7 cellular contexts compared by ENCODE assay signal in the genomic region with DNA sequence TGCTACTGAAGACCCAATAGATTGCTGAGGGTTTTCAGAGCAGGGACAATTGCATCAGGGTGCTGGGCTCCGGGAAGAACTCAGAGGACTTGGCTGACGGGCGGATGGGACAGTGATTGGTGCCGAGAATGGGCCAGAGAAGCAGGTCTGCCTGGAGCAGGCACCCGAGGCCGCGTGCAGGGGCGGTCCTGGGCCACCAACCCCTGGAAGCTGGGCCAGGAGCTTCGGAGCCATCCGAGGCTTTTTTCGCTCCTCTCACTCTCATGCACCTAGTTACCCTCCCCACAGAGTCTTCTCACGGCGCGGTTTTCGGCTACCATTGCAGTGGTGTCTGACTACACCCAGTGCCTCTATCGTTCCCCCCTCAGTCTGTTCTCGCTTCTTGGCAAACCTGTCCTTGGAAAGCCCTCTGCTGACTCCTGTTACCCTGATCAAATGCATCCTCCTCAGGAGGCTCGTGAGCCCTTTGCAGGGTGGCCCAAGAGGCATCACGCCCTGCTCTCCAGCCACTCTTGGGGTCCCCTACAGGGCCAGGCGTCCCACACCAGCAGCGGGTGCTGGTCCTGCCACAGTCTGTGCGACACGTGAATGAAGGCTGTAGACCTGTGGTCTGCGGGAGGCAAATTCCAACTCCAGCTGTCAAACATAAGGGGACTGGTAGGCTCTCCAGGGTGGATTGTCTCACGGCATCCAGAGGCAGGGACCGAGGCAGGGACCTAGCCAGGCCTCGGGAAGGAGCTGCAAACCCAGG. TPM values are rescaled to one million over a fixed set of nuclear protein-coding genes. Genes with fewer than 3 reads are reported as not detected.
DNase-seq lines count a peak whose midpoint lies in the region; ATAC-seq and TF ChIP-seq lines count a peak whose summit lies in the region.

No MANE protein-coding gene starts in this region.

- no peak overlapping the region for H3K27ac Mint-ChIP-seq in activated CD4-positive, alpha-beta memory T cell treated with anti-CD3 and anti-CD28 coated beads, Interleukin-2, amount 10 ng/mL, durations not matched to agents 7 days and 5 days
- peak overlapping the region; percentile 90 for H3K27ac Mint-ChIP-seq in stimulated activated effector memory CD8-positive, alpha-beta T cell treated with anti-CD3 and anti-CD28 coated beads, Interleukin-12 subunit alpha, Interleukin-12 subunit beta, amount 100 ng/mL, for 72 hours

- peaks cover 24 to 29% of the 10 kb centered on the region in 2 experiments for H3K36me3 ChIP-seq in HEK293 (ENCODE audit: control insufficient read depth in 2 of 2, insufficient read depth in 1 of 2, low read length in 2 of 2)

- CTCF ChIA-PET in HEK293 (lab: Yijun Ruan, JAX), result interaction anchor here (0.7 to 1.1 kb wide), 2 partner anchors 34 to 177 kb away, joined by 3 read pairs; no protein-coding TSS in a partner anchor
- CTCF ChIA-PET in activated CD4-positive, alpha-beta memory T cell treated with anti-CD3 and anti-CD28 coated beads, Interleukin-2, amount 10 ng/mL, durations not matched to agents 7 days and 5 days (lab: Charles Lee), result interaction anchor here (0.6 kb wide), 1 partner anchor 354 kb away, joined by 3 read pairs; no protein-coding TSS in a partner anchor

- POLR2A ChIA-PET in HEK293 (lab: Yijun Ruan, JAX), result interaction anchor here (0.6 to 4.1 kb wide), 3 partner anchors 11 to 19 kb away, joined by 5 to 37 read pairs (median 6); no protein-coding TSS in a partner anchor
- POLR2A ChIA-PET in activated CD4-positive, alpha-beta memory T cell treated with anti-CD3 and anti-CD28 coated beads, Interleukin-2, amount 10 ng/mL, durations not matched to agents 7 days and 5 days (lab: Charles Lee), result interaction anchor here (0.6 to 3.0 kb wide), 8 partner anchors 11 to 91 kb away, joined by 3 to 21 read pairs (median 6); no protein-coding TSS in a partner anchor

- DNase-seq in activated CD4-positive, alpha-beta memory T cell treated with anti-CD3 and anti-CD28 coated beads, Interleukin-2, amount 10 ng/mL, durations not matched to agents 7 days and 5 days, result no peak
- no peak for DNase-seq in stimulated activated effector memory CD8-positive, alpha-beta T cell treated with anti-CD3 and anti-CD28 coated beads, Interleukin-12 subunit alpha, Interleukin-12 subunit beta, amount 100 ng/mL, for 72 hours (ENCODE audit: low spot score in 2 of 2)
- no peak for DNase-seq in NCI-H510A (lab: John Stamatoyannopoulos, UW)
- DNase-seq in DMS 273 (lab: John Stamatoyannopoulos, UW; ENCODE audit: unreplicated experiment), result no peak

- no peaks in the 10 kb centered on the region for H3K9me3 ChIP-seq in HEK293 (ENCODE audit: control insufficient read depth, insufficient read depth, low read depth, low read length)

- peaks cover 35% of the 10 kb centered on the region for H3K4me1 Mint-ChIP-seq in activated CD4-positive, alpha-beta memory T cell treated with anti-CD3 and anti-CD28 coated beads, Interleukin-2, amount 10 ng/mL, durations not matched to agents 7 days and 5 days
- H3K4me1 Mint-ChIP-seq in stimulated activated effector memory CD8-positive, alpha-beta T cell treated with anti-CD3 and anti-CD28 coated beads, Interleukin-12 subunit alpha, Interleukin-12 subunit beta, amount 100 ng/mL, for 72 hours, result peaks cover 22% of the 10 kb centered on the region

- peak overlapping the region; percentile 73 for H3K4me3 Mint-ChIP-seq in activated CD4-positive, alpha-beta memory T cell treated with anti-CD3 and anti-CD28 coated beads, Interleukin-2, amount 10 ng/mL, durations not matched to agents 7 days and 5 days
- peak overlapping the region; percentile 82 for H3K4me3 Mint-ChIP-seq in stimulated activated effector memory CD8-positive, alpha-beta T cell treated with anti-CD3 and anti-CD28 coated beads, Interleukin-12 subunit alpha, Interleukin-12 subunit beta, amount 100 ng/mL, for 72 hours

- H3K4me1 ChIP-seq in HEK293 (ENCODE audit: control insufficient read depth, insufficient read depth, low read length), result peaks cover 7% of the 10 kb centered on the region; the same call in 1 of the 2 replicates

- H3K36me3 Mint-ChIP-seq in activated CD4-positive, alpha-beta memory T cell treated with anti-CD3 and anti-CD28 coated beads, Interleukin-2, amount 10 ng/mL, durations not matched to agents 7 days and 5 days (ENCODE audit: low read depth), result peaks cover 21% of the 10 kb centered on the region
- peaks cover 39% of the 10 kb centered on the region for H3K36me3 Mint-ChIP-seq in stimulated activated effector memory CD8-positive, alpha-beta T cell treated with anti-CD3 and anti-CD28 coated beads, Interleukin-12 subunit alpha, Interleukin-12 subunit beta, amount 100 ng/mL, for 72 hours

- H3K27me3 Mint-ChIP-seq in activated CD4-positive, alpha-beta memory T cell treated with anti-CD3 and anti-CD28 coated beads, Interleukin-2, amount 10 ng/mL, durations not matched to agents 7 days and 5 days, result no peaks in the 10 kb centered on the region

- no peak for ATAC-seq in stimulated activated effector memory CD8-positive, alpha-beta T cell treated with anti-CD3 and anti-CD28 coated beads, Interleukin-12 subunit alpha, Interleukin-12 subunit beta, amount 100 ng/mL, for 72 hours
- ATAC-seq in GM21447 (IDR thresholded peaks at IDR 0.05; ENCODE audit: unreplicated experiment), result no peak

- no peak overlapping the region for H3K27ac ChIP-seq in HEK293 (ENCODE audit: extremely low read depth, low read depth, low read length)

- H3K4me3 ChIP-seq in HEK293 (ENCODE audit: low read depth, low read length) (peak overlapping the region; percentile 91), iPS-11a (ENCODE audit: low read depth, low read length) (peak overlapping the region; percentile 78)

- TF ChIP-seq CTCF in HEK293 (tag by site-specific recombination; IDR thresholded peaks at IDR 0.05), result no peak

- no peaks in the 10 kb centered on the region for H3K9me3 Mint-ChIP-seq in activated CD4-positive, alpha-beta memory T cell treated with anti-CD3 and anti-CD28 coated beads, Interleukin-2, amount 10 ng/mL, durations not matched to agents 7 days and 5 days
- no peaks in the 10 kb centered on the region for H3K9me3 Mint-ChIP-seq in stimulated activated effector memory CD8-positive, alpha-beta T cell treated with anti-CD3 and anti-CD28 coated beads, Interleukin-12 subunit alpha, Interleukin-12 subunit beta, amount 100 ng/mL, for 72 hours

TF ChIP-seq in HEK293, 187 proteins besides CTCF, POLR2A, EP300 and RAD21:
- no peak for TF ChIP-seq ZNF114 (tag by site-specific recombination; IDR thresholded peaks at IDR 0.05)
- no peak for TF ChIP-seq ZNF549 (tag by site-specific recombination; IDR thresholded peaks at IDR 0.05)
- no peak for TF ChIP-seq ZNF830 (tag by site-specific recombination; IDR thresholded peaks at IDR 0.05; ENCODE audit: low read depth)
- TF ChIP-seq YY2 (tag by site-specific recombination; IDR thresholded peaks at IDR 0.05), result no peak
- no peak for TF ChIP-seq ZNF391 (tag by site-specific recombination; IDR thresholded peaks at IDR 0.05; ENCODE audit: borderline replicate concordance, low read depth)
- no peak for TF ChIP-seq ZBTB7A (tag by site-specific recombination; IDR thresholded peaks at IDR 0.05; ENCODE audit: low read depth)
- no peak for TF ChIP-seq KLF16 (tag by site-specific recombination; IDR thresholded peaks at IDR 0.05)

RNA-seq across cellular contexts. Expression of a gene that starts 1.2 kb away (rescaled TPM):
- 100 to 1,000 TPM in 1 of 2 experiments, 10 to 100 TPM in 1; 99.7 to 101 TPM for total RNA-seq in activated CD4-positive, alpha-beta memory T cell treated with anti-CD3 and anti-CD28 coated beads, Interleukin-2, amount 10 ng/mL, durations not matched to agents 7 days and 5 days

RNA-seq across cellular contexts. Expression of a gene that starts 51.2 kb away (rescaled TPM):
- total RNA-seq in activated CD4-positive, alpha-beta memory T cell treated with anti-CD3 and anti-CD28 coated beads, Interleukin-2, amount 10 ng/mL, durations not matched to agents 7 days and 5 days, result 1 to 10 TPM; 2.1 to 2.2 TPM
